ENCODE assay signal across 8 cellular contexts in genomic region chr19:47243776-47244547, GRCh38. TPM values are rescaled to one million over a fixed set of nuclear protein-coding genes. Genes with fewer than 3 reads are reported as not detected.
DNase-seq lines count a peak whose midpoint lies in the region; ATAC-seq and TF ChIP-seq lines count a peak whose summit lies in the region.

No MANE protein-coding gene starts in this region.

- H3K27ac Mint-ChIP-seq in neural progenitor cell: no peak overlapping the region

- peak overlapping the region; percentile 80 for H3K4me3 Mint-ChIP-seq in neural progenitor cell

- peaks cover 19% of the 10 kb centered on the region for H3K4me1 Mint-ChIP-seq in neural progenitor cell

- peak; percentile 88 for DNase-seq in DMS153 treated with DMSO at 0.1 percent for 48 hours (lab: John Stamatoyannopoulos, UW; ENCODE audit: unreplicated experiment)
- DNase-seq in Karpas-422: peak; percentile 95
- DNase-seq in RWPE2 (ENCODE audit: low spot score): peak; percentile 93
- DNase-seq in activated T-helper 9 cell treated with anti-CD3 and anti-CD28 coated beads, Interleukin-2, amount 50 U/mL, for 16 hours (ENCODE audit: low read depth): peak; percentile 88
- peak; percentile 97 for DNase-seq in fibroblast of villous mesenchyme (ENCODE audit: low read depth)
- peak; percentile 96 for DNase-seq in neural progenitor cell (ENCODE audit: low spot score)
- DNase-seq in stomach: peak; percentile 91

- H3K27me3 ChIP-seq in Karpas-422 (ENCODE audit: low read length) (no peaks in the 10 kb centered on the region), RWPE2 (ENCODE audit: insufficient read depth, poor library complexity, severe bottlenecking) (no peaks in the 10 kb centered on the region), neural progenitor cell (peaks cover 39% of the 10 kb centered on the region), stomach (peaks cover 0 to 32% (median 17%) of the 10 kb centered on the region in 3 donors)

- intact Hi-C loops in stomach (cut with DNase I; ENCODE audit: low total_unique reads): no loop called here

- no peak for TF ChIP-seq EP300 in stomach (IDR thresholded peaks at IDR 0.05)

- H3K36me3 Mint-ChIP-seq in neural progenitor cell: no peaks in the 10 kb centered on the region

- H3K9me2 ChIP-seq in Karpas-422 (replicated peaks; ENCODE audit: insufficient read depth, low read length): no peaks in the 10 kb centered on the region

- H3K4me1 ChIP-seq in Karpas-422 (ENCODE audit: low read length) (peaks cover 41% of the 10 kb centered on the region), RWPE2 (ENCODE audit: insufficient read depth, poor library complexity, severe bottlenecking) (peaks cover 6% of the 10 kb centered on the region), neural progenitor cell (peaks cover 8% of the 10 kb centered on the region), stomach (peaks cover 45 to 64% (median 54%) of the 10 kb centered on the region in 4 donors)

- H3K9me3 Mint-ChIP-seq in neural progenitor cell: no peaks in the 10 kb centered on the region

- H3K27ac ChIP-seq in Karpas-422 (ENCODE audit: low read length) (no peak overlapping the region), RWPE2 (ENCODE audit: poor library complexity, severe bottlenecking) (peak overlapping the region; percentile 58), neural progenitor cell (no peak overlapping the region), stomach (peak overlapping the region; percentile 13 to 80 (median 70))

- ATAC-seq in GM21526 (IDR thresholded peaks at IDR 0.05; ENCODE audit: low FRiP score, unreplicated experiment) (peak; percentile 54), RWPE2 (ENCODE audit: low read depth) (peak; percentile 75)

- H3K27me3 Mint-ChIP-seq in neural progenitor cell (ENCODE audit: insufficient read depth, low read depth): peaks cover 24% of the 10 kb centered on the region

- H4K20me1 ChIP-seq in Karpas-422 (ENCODE audit: insufficient read depth, low read depth, low read length) (no peaks in the 10 kb centered on the region), neural progenitor cell (ENCODE audit: low read depth) (no peaks in the 10 kb centered on the region)

- H3K4me2 ChIP-seq in Karpas-422 (ENCODE audit: low read depth, low read length, poor library complexity, severe bottlenecking): peak overlapping the region; percentile 77
- H3K4me2 ChIP-seq in neural progenitor cell: peak overlapping the region; percentile 63

- H3K9ac ChIP-seq in Karpas-422 (ENCODE audit: low read length) (peak overlapping the region; percentile 75), neural progenitor cell (no peak overlapping the region)

- TF ChIP-seq CTCF in RWPE2 (IDR thresholded peaks at IDR 0.05; ENCODE audit: poor library complexity, severe bottlenecking) (peak; percentile 99), fibroblast of villous mesenchyme (IDR thresholded peaks at IDR 0.05; ENCODE audit: insufficient read depth, low read depth, low read length) (peak; percentile 91), neural progenitor cell (IDR thresholded peaks at IDR 0.05) (peak; percentile 93), stomach (IDR thresholded peaks at IDR 0.05) (peak in 6 of 7 experiments; percentile 45 to 99 (median 98))

- H3K36me3 ChIP-seq in Karpas-422 (ENCODE audit: insufficient read depth, low read length): no peaks in the 10 kb centered on the region
- no peaks in the 10 kb centered on the region for H3K36me3 ChIP-seq in RWPE2 (ENCODE audit: low read depth)
- H3K36me3 ChIP-seq in neural progenitor cell: no peaks in the 10 kb centered on the region
- no peaks in the 10 kb centered on the region for H3K36me3 ChIP-seq in stomach

- H3F3A ChIP-seq in neural progenitor cell (ENCODE audit: low read depth): peaks cover 57% of the 10 kb centered on the region

- H3K4me3 ChIP-seq in Karpas-422 (ENCODE audit: low read length): peak overlapping the region; percentile 68
- H3K4me3 ChIP-seq in RWPE2 (ENCODE audit: severe bottlenecking): peak overlapping the region; percentile 34
- peak overlapping the region; percentile 63 for H3K4me3 ChIP-seq in fibroblast of villous mesenchyme (ENCODE audit: low read depth, low read length)
- peak overlapping the region; percentile 41 for H3K4me3 ChIP-seq in neural progenitor cell
- H3K4me3 ChIP-seq in stomach: peak overlapping the region; percentile 23 to 34 (median 26)

- no peak for TF ChIP-seq POLR2A in stomach (IDR thresholded peaks at IDR 0.05)

- H3K9me3 ChIP-seq in Karpas-422 (ENCODE audit: low read length) (no peaks in the 10 kb centered on the region), RWPE2 (ENCODE audit: severe bottlenecking) (no peaks in the 10 kb centered on the region), neural progenitor cell (ENCODE audit: low read depth) (no peaks in the 10 kb centered on the region), stomach (no peaks in the 10 kb centered on the region)

- 2 to 3% (median 2%) methylated on average over 29 to 46 of the region's 46 CpGs for WGBS in stomach, 5 donors

- H3K79me2 ChIP-seq in Karpas-422 (ENCODE audit: low read length) (no peaks in the 10 kb centered on the region), neural progenitor cell (ENCODE audit: low read depth) (no peaks in the 10 kb centered on the region)

- H2AFZ ChIP-seq in Karpas-422 (ENCODE audit: low read length) (peak overlapping the region; percentile 54), neural progenitor cell (replicated peaks) (peak overlapping the region; percentile 54)

RNA-seq across cellular contexts. Expression of gene CCDC9, which starts 12.4 kb away (rescaled TPM):
- 2.2 and 7.1 TPM in 2 replicates for total RNA-seq in Karpas-422 (2014; rRNA removed; shearing (Covaris generic); ENCODE audit: low replicate concordance)
- total RNA-seq in fibroblast of villous mesenchyme: 7.3 and 8.4 TPM in 2 replicates
- 3.4 and 16.0 TPM in 2 replicates for total RNA-seq in neural progenitor cell (ENCODE audit: low replicate concordance)
- 10 to 100 TPM; 16.1 to 62.4 (median 21.7) TPM for total RNA-seq in stomach
- polyA plus RNA-seq in stomach: 10 to 100 TPM; 14.3 to 35.1 (median 20.9) TPM

RNA-seq across cellular contexts. Expression of gene BBC3, which starts 13.0 kb away (rescaled TPM):
- total RNA-seq in Karpas-422 (2014; rRNA removed; shearing (Covaris generic); ENCODE audit: low replicate concordance): 4.0 and 8.9 TPM in 2 replicates
- total RNA-seq in fibroblast of villous mesenchyme (6.0 and 14.2 TPM in 2 replicates), neural progenitor cell (ENCODE audit: low replicate concordance) (2.8 and 19.1 TPM in 2 replicates), stomach (10 to 100 TPM in 4 of 5 donors, 1 to 10 TPM in 1; 2.9 to 69.2 (median 17.0) TPM)
- polyA plus RNA-seq in stomach: 1 to 10 TPM; 6.0 to 9.8 (median 8.7) TPM

RNA-seq across cellular contexts. Expression of gene INAFM1, which starts 30.7 kb away (rescaled TPM):
- 4.6 and 8.4 TPM in 2 replicates for total RNA-seq in Karpas-422 (2014; rRNA removed; shearing (Covaris generic); ENCODE audit: low replicate concordance)
- total RNA-seq in fibroblast of villous mesenchyme (2.6 and 4.2 TPM in 2 replicates), neural progenitor cell (ENCODE audit: low replicate concordance) (3.7 TPM in 1 of 2 replicates, not detected in the other), stomach (1 to 10 TPM in 4 of 5 donors, not detected in 1; 1.8 to 7.7 (median 4.5) TPM)
- 10 to 100 TPM; 14.1 to 48.0 (median 18.7) TPM for polyA plus RNA-seq in stomach

Comparison
In these comparisons a context has a peak if more than half of its experiments do, and no peak if none do; other contexts are left out.
1. H3K27ac ChIP-seq: peak in RWPE2 (single experiment) and stomach (5 of 5); none in Karpas-422 (single experiment) and neural progenitor cell (single experiment).
2. Peak in every context shown above with its lines, with median percentiles within 50 percentile points of each other: DNase-seq, H3K4me3 ChIP-seq and CTCF ChIP-seq.